ENCODE assay signal across 27 cellular contexts in genomic region chr4:122958505-122958904, GRCh38.
"Had no signal": no experiment of that assay in that cellular context is flagged by ENCODE, and none has a peak within 500 bp of the region (broad histone marks: within the 10 kb centered on the region; RNA-seq: fewer than 3 reads in every experiment).

No MANE protein-coding gene starts in this region.

- H3K4me1 ChIP-seq: left lung, lower lobe of right lung, right atrium auricular region, right lobe of liver, tibial nerve had no signal

- H3K4me1 Mint-ChIP-seq: stimulated activated memory B cell treated with anti-CD40 and anti-IgM and Interleukin-4, amounts not matched to agents 10 μg/mL and 1 μg/mL and 100 μg/mL, for 72 hours had no signal

- H3K4me3 Mint-ChIP-seq: naive thymus-derived CD4-positive, alpha-beta T cell; natural killer cell treated with Interleukin-12 subunit alpha and Interleukin-12 subunit beta and Interleukin-15 and Interleukin-18, amount 100 ng/mL, for 72 hours; stimulated activated memory B cell treated with anti-CD40 and anti-IgM and Interleukin-4, amounts not matched to agents 10 μg/mL and 1 μg/mL and 100 μg/mL, for 72 hours; stimulated activated naive CD8-positive, alpha-beta T cell treated with anti-CD3 and anti-CD28 coated beads, Interleukin-15, amount 100 ng/mL, for 72 hours; type B pancreatic cell had no signal

- H3K9me3 Mint-ChIP-seq: naive thymus-derived CD4-positive, alpha-beta T cell; natural killer cell treated with Interleukin-12 subunit alpha and Interleukin-12 subunit beta and Interleukin-15 and Interleukin-18, amount 100 ng/mL, for 72 hours; stimulated activated memory B cell treated with anti-CD40 and anti-IgM and Interleukin-4, amounts not matched to agents 10 μg/mL and 1 μg/mL and 100 μg/mL, for 72 hours; stimulated activated naive CD8-positive, alpha-beta T cell treated with anti-CD3 and anti-CD28 coated beads, Interleukin-15, amount 100 ng/mL, for 72 hours; type B pancreatic cell had no signal

- DNase-seq: hypothalamus; islet precursor cell; kidney glomerular epithelial cell; left cardiac atrium; left lung; lower lobe of right lung; mammary epithelial cell; midbrain; mucosa of descending colon; naive thymus-derived CD4-positive, alpha-beta T cell; ovary; right lobe of liver; stimulated activated CD4-positive, alpha-beta T cell treated with anti-CD3 and anti-CD28 coated beads, Interleukin-1b, Interleukin-23, amount 100 ng/mL, for 48 hours; stimulated activated CD4-positive, alpha-beta T cell treated with anti-CD3 and anti-CD28 coated beads, Interleukin-2, amount 100 ng/mL, for 48 hours; stimulated activated CD4-positive, alpha-beta T cell treated with anti-CD3 and anti-CD28 coated beads, Interleukin-4, amount 100 ng/mL, for 4 hours; stimulated activated CD8-positive, alpha-beta memory T cell treated with anti-CD3 and anti-CD28 coated beads, Interleukin-4, amount 100 ng/mL, for 48 hours; stimulated activated naive CD4-positive, alpha-beta T cell treated with Interleukin-2 at 50 U/mL for 16 hours; stimulated activated naive CD8-positive, alpha-beta T cell treated with anti-CD3 and anti-CD28 coated beads, Interleukin-15, amount 100 ng/mL, for 72 hours; substantia nigra had no signal

- ATAC-seq: left cardiac atrium; left lung; lower lobe of right lung; mucosa of descending colon; naive thymus-derived CD4-positive, alpha-beta T cell; natural killer cell treated with Interleukin-12 subunit alpha and Interleukin-12 subunit beta and Interleukin-15 and Interleukin-18, amount 100 ng/mL, for 72 hours; right lobe of liver; stimulated activated memory B cell treated with anti-CD40 and anti-IgM and Interleukin-4, amounts not matched to agents 10 μg/mL and 1 μg/mL and 100 μg/mL, for 72 hours; stimulated activated naive CD8-positive, alpha-beta T cell treated with anti-CD3 and anti-CD28 coated beads, Interleukin-15, amount 100 ng/mL, for 72 hours had no signal

- H3K27me3 Mint-ChIP-seq: naive thymus-derived CD4-positive, alpha-beta T cell; natural killer cell treated with Interleukin-12 subunit alpha and Interleukin-12 subunit beta and Interleukin-15 and Interleukin-18, amount 100 ng/mL, for 72 hours; progenitor cell of endocrine pancreas; stimulated activated memory B cell treated with anti-CD40 and anti-IgM and Interleukin-4, amounts not matched to agents 10 μg/mL and 1 μg/mL and 100 μg/mL, for 72 hours; stimulated activated naive CD8-positive, alpha-beta T cell treated with anti-CD3 and anti-CD28 coated beads, Interleukin-15, amount 100 ng/mL, for 72 hours; type B pancreatic cell had no signal

- H3K4me3 ChIP-seq: left lung, lower lobe of right lung, mucosa of descending colon, ovary, right atrium auricular region, right lobe of liver, smooth muscle cell, tibial nerve, vagina had no signal

- H3K27ac ChIP-seq: left lung, lower lobe of right lung, ovary, right atrium auricular region, right lobe of liver, tibial nerve, vagina had no signal

- H3K27me3 ChIP-seq: left lung, ovary, right atrium auricular region, right lobe of liver, tibial nerve, vagina had no signal

- H3K4me2 ChIP-seq: smooth muscle cell had no signal

- H3K36me3 ChIP-seq: ovary, right atrium auricular region, right lobe of liver, vagina had no signal

- H3K27ac Mint-ChIP-seq: natural killer cell treated with Interleukin-12 subunit alpha and Interleukin-12 subunit beta and Interleukin-15 and Interleukin-18, amount 100 ng/mL, for 72 hours; progenitor cell of endocrine pancreas; stimulated activated memory B cell treated with anti-CD40 and anti-IgM and Interleukin-4, amounts not matched to agents 10 μg/mL and 1 μg/mL and 100 μg/mL, for 72 hours; stimulated activated naive CD8-positive, alpha-beta T cell treated with anti-CD3 and anti-CD28 coated beads, Interleukin-15, amount 100 ng/mL, for 72 hours; type B pancreatic cell had no signal
